Comparison of ENCODE assay signal across 15 cellular contexts in genomic region chr3:32147935-32148334, GRCh38. TPM values are rescaled to one million over a fixed set of nuclear protein-coding genes. Genes with fewer than 3 reads are reported as not detected.
DNase-seq lines count a peak whose midpoint lies in the region; TF ChIP-seq lines count a peak whose summit lies in the region.
"Had no signal": no experiment of that assay in that cellular context is flagged by ENCODE, and none has a peak within 500 bp of the region (broad histone marks: within the 10 kb centered on the region; RNA-seq: fewer than 3 reads in every experiment).

No MANE protein-coding gene starts in this region.

- H3K27me3 Mint-ChIP-seq in chondrocyte (ENCODE audit: low read depth) = no peaks in the 10 kb centered on the region
- H3K27me3 Mint-ChIP-seq: activated T-cell treated with anti-CD3 and anti-CD28 coated beads, Interleukin-2, amount 50 U/mL, for 24 hours; IgD-negative memory B cell had no signal

- H3K27ac ChIP-seq in neutrophil (peak overlapping the region; percentile 10), breast epithelium (no peak overlapping the region)
- H3K27ac ChIP-seq: colonic mucosa, lower lobe of right lung had no signal

- H3K9me3 ChIP-seq in neutrophil = no peaks in the 10 kb centered on the region
- no peaks in the 10 kb centered on the region for H3K9me3 ChIP-seq in breast epithelium
- H3K9me3 ChIP-seq: colonic mucosa, lower lobe of right lung had no signal

- no peak for TF ChIP-seq POLR2A in breast epithelium (IDR thresholded peaks at IDR 0.05)

- H3K4me1 Mint-ChIP-seq in chondrocyte (ENCODE audit: low read depth) = peaks cover 32% of the 10 kb centered on the region

- TF ChIP-seq CTCF in GM12864 (IDR thresholded peaks at IDR 0.05; ENCODE audit: low read depth, low read length, missing control alignments) (peak; percentile 10), chondrocyte (IDR thresholded peaks at IDR 0.05) (peak; percentile 18), neutrophil (IDR thresholded peaks at IDR 0.05) (no peak), breast epithelium (IDR thresholded peaks at IDR 0.05) (no peak)

- H3K36me3 Mint-ChIP-seq in chondrocyte (ENCODE audit: low read depth) = peaks cover 13% of the 10 kb centered on the region

- DNase-seq in GM12864 (ENCODE audit: low read depth) (no peak), NCI-H1105 (lab: John Stamatoyannopoulos, UW) (peak; percentile 42), chondrocyte (ENCODE audit: low spot score) (no peak), NCI-H774 (lab: John Stamatoyannopoulos, UW) (no peak), NCI-H1694 (lab: John Stamatoyannopoulos, UW) (no peak), breast epithelium (ENCODE audit: low spot score in 2 of 2) (no peak)
- no peak for DNase-seq in activated CD4-positive, alpha-beta T cell treated with anti-CD3 and anti-CD28 coated beads, Interleukin-2, amount 50 U/mL, for 1 hour
- DNase-seq: activated T-cell treated with anti-CD3 and anti-CD28 coated beads, Interleukin-2, amount 50 U/mL, for 24 hours; colonic mucosa; lower lobe of right lung; NCI-H187 treated with DMSO at 0.1 percent for 48 hours; stimulated activated CD4-positive, alpha-beta T cell treated with anti-CD3 and anti-CD28 coated beads, Interleukin-12 subunit alpha, Interleukin-12 subunit beta, amount 100 ng/mL, for 4 hours; SW 1271 had no signal

- H3K4me3 Mint-ChIP-seq in chondrocyte (ENCODE audit: unreplicated experiment) = no peak overlapping the region
- H3K4me3 Mint-ChIP-seq: activated T-cell treated with anti-CD3 and anti-CD28 coated beads, Interleukin-2, amount 50 U/mL, for 24 hours had no signal

- H3K4me1 ChIP-seq in neutrophil (ENCODE audit: control insufficient read depth in 1 of 2, insufficient read depth in 1 of 2, low read depth in 1 of 2, low read length in 1 of 2) (peaks cover 47 to 48% of the 10 kb centered on the region in 2 experiments), breast epithelium (no peaks in the 10 kb centered on the region)
- H3K4me1 ChIP-seq: colonic mucosa had no signal

- no peaks in the 10 kb centered on the region for H3K27me3 ChIP-seq in neutrophil
- no peaks in the 10 kb centered on the region for H3K27me3 ChIP-seq in breast epithelium
- H3K27me3 ChIP-seq: colonic mucosa had no signal

- no peaks in the 10 kb centered on the region for H3K9me3 Mint-ChIP-seq in chondrocyte (ENCODE audit: low read depth)
- H3K9me3 Mint-ChIP-seq: activated T-cell treated with anti-CD3 and anti-CD28 coated beads, Interleukin-2, amount 50 U/mL, for 24 hours; IgD-negative memory B cell had no signal

- H3K4me3 ChIP-seq in GM12864 (ENCODE audit: low read depth, low read length) = no peak overlapping the region
- no peak overlapping the region for H3K4me3 ChIP-seq in neutrophil (ENCODE audit: low read depth in 1 of 2, low read length in 1 of 2)
- H3K4me3 ChIP-seq in breast epithelium = no peak overlapping the region
- H3K4me3 ChIP-seq: colonic mucosa, lower lobe of right lung had no signal

- intact Hi-C loops in breast epithelium (cut with DNase I; ENCODE audit: low total_unique reads) = no loop called here

- H3K36me3 ChIP-seq in neutrophil (no peaks in the 10 kb centered on the region), breast epithelium (no peaks in the 10 kb centered on the region)
- H3K36me3 ChIP-seq: colonic mucosa had no signal

- no peak overlapping the region for H3K27ac Mint-ChIP-seq in chondrocyte (ENCODE audit: unreplicated experiment)
- H3K27ac Mint-ChIP-seq: activated T-cell treated with anti-CD3 and anti-CD28 coated beads, Interleukin-2, amount 50 U/mL, for 24 hours; IgD-negative memory B cell had no signal

RNA-seq across cellular contexts. Expression of gene GPD1L, which starts 41.5 kb away (rescaled TPM):
- total RNA-seq in chondrocyte = 11.5 to 15.1 TPM (median 13.0 TPM) in 3 replicates
- total RNA-seq in breast epithelium = 10 to 100 TPM; 56.3 to 66.6 (median 58.3) TPM

Comparison
In these comparisons a context has a peak if more than half of its experiments do, and no peak if none do; other contexts are left out.
1. CTCF ChIP-seq: peak in GM12864 (single experiment) and chondrocyte (single experiment); none in neutrophil (single experiment) and breast epithelium (0 of 3).